In the genomic region with DNA sequence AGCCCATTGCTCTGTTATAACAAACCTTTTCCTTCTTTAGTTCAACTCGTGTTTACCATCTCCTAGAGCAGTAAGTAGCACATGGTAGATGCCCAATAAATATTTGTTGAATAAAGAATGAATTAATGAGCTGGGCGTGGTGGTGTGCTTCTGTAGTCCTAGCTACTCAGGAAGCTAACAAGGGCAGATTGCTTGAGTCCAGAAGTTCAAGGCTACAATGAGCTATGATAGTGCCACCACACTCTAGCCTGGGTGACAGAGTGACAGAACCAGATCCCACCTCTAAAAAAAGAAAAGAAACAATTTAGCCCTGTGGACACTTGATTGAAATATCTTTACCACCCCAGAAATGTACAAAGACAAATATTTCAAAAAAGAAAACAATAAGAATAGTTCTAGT, we compare ENCODE assay signal across 25 cellular contexts.
"Had no signal": no experiment of that assay in that cellular context is flagged by ENCODE, and none has a peak within 500 bp of the region (broad histone marks: within the 10 kb centered on the region; RNA-seq: fewer than 3 reads in every experiment).

No MANE protein-coding gene starts in this region.

- H3K4me1 Mint-ChIP-seq: immature natural killer cell had no signal

- H3K4me3 ChIP-seq: left ventricle myocardium inferior, lung, mucosa of descending colon, pancreas, prostate gland, sigmoid colon, smooth muscle cell, suprapubic skin, tibial nerve, uterus had no signal

- H3K9me3 Mint-ChIP-seq: immature natural killer cell; naive thymus-derived CD4-positive, alpha-beta T cell; natural killer cell treated with Interleukin-12 subunit alpha and Interleukin-12 subunit beta and Interleukin-15 and Interleukin-18, amount 100 ng/mL, for 72 hours; stimulated activated naive CD8-positive, alpha-beta T cell treated with anti-CD3 and anti-CD28 coated beads, Interleukin-15, Interleukin-2, amounts not matched to agents 100 ng/mL and 50 ng/mL, for 24 hours; type B pancreatic cell had no signal

- H3K36me3 ChIP-seq: left ventricle myocardium inferior, pancreas, prostate gland, sigmoid colon, suprapubic skin, tibial nerve, uterus had no signal

- H3K27ac ChIP-seq: left ventricle myocardium inferior, pancreas, prostate gland, sigmoid colon, suprapubic skin, tibial nerve, uterus had no signal

- H3K4me2 ChIP-seq: smooth muscle cell had no signal

- H3K4me3 Mint-ChIP-seq: immature natural killer cell; naive thymus-derived CD4-positive, alpha-beta T cell; natural killer cell treated with Interleukin-12 subunit alpha and Interleukin-12 subunit beta and Interleukin-15 and Interleukin-18, amount 100 ng/mL, for 72 hours; stimulated activated naive CD8-positive, alpha-beta T cell treated with anti-CD3 and anti-CD28 coated beads, Interleukin-15, Interleukin-2, amounts not matched to agents 100 ng/mL and 50 ng/mL, for 24 hours; type B pancreatic cell had no signal

- H3K36me3 Mint-ChIP-seq: immature natural killer cell; naive thymus-derived CD4-positive, alpha-beta T cell; natural killer cell treated with Interleukin-12 subunit alpha and Interleukin-12 subunit beta and Interleukin-15 and Interleukin-18, amount 100 ng/mL, for 72 hours; type B pancreatic cell had no signal

- DNase-seq: hypothalamus; immature natural killer cell; islet precursor cell; left ventricle myocardium inferior; midbrain; mucosa of descending colon; naive thymus-derived CD4-positive, alpha-beta T cell; nucleus accumbens; pancreas; posterior cingulate gyrus; retina; right cardiac atrium; sigmoid colon; stimulated activated CD4-positive, alpha-beta T cell treated with anti-CD3 and anti-CD28 coated beads, Interleukin-1b, Interleukin-23, amount 100 ng/mL, for 48 hours; stimulated activated CD4-positive, alpha-beta T cell treated with anti-CD3 and anti-CD28 coated beads, Interleukin-2, amount 100 ng/mL, for 48 hours; stimulated activated naive CD4-positive, alpha-beta T cell; uterus had no signal

- H3K9me3 ChIP-seq: left ventricle myocardium inferior, mucosa of descending colon, pancreas, prostate gland, sigmoid colon, suprapubic skin, tibial nerve, uterus had no signal

- H3K4me1 ChIP-seq: left ventricle myocardium inferior, pancreas, prostate gland, sigmoid colon, suprapubic skin, tibial nerve, uterus had no signal

- H3K27ac Mint-ChIP-seq: immature natural killer cell; naive thymus-derived CD4-positive, alpha-beta T cell; natural killer cell treated with Interleukin-12 subunit alpha and Interleukin-12 subunit beta and Interleukin-15 and Interleukin-18, amount 100 ng/mL, for 72 hours; stimulated activated naive CD8-positive, alpha-beta T cell treated with anti-CD3 and anti-CD28 coated beads, Interleukin-15, Interleukin-2, amounts not matched to agents 100 ng/mL and 50 ng/mL, for 24 hours; type B pancreatic cell had no signal

- ATAC-seq: mucosa of descending colon; naive thymus-derived CD4-positive, alpha-beta T cell; natural killer cell treated with Interleukin-12 subunit alpha and Interleukin-12 subunit beta and Interleukin-15 and Interleukin-18, amount 100 ng/mL, for 72 hours; pancreas; right cardiac atrium had no signal

- H3K27me3 Mint-ChIP-seq: type B pancreatic cell had no signal

- H3K27me3 ChIP-seq: pancreas, sigmoid colon, suprapubic skin, tibial nerve, uterus had no signal
